ENCODE assay signal across 8 cellular contexts in genomic region chr15:21656798-21657397, GRCh38.
DNase-seq lines count a peak whose midpoint lies in the region; ATAC-seq, FAIRE-seq and TF ChIP-seq lines count a peak whose summit lies in the region.
"Not testable (repeated sequence)": the region's sequence is repeated elsewhere in the genome, so short reads cannot be mapped to it uniquely, and the experiment has no call there.

No MANE protein-coding gene starts in this region.

- not testable (repeated sequence) for H3K9me3 Mint-ChIP-seq in natural killer cell treated with Interleukin-12 subunit alpha and Interleukin-12 subunit beta and Interleukin-15 and Interleukin-18, amount 100 ng/mL, for 72 hours

- not testable (repeated sequence) for H3K27ac ChIP-seq in Panc1 (ENCODE audit: low read length); GM12878 (ENCODE audit: control insufficient read depth, insufficient read depth)

- TF ChIP-seq CTCF in Panc1 (IDR thresholded peaks at IDR 0.05); GM12878 (IDR thresholded peaks at IDR 0.05 in 2 of 3, conservative IDR thresholded peaks at IDR 0.05 in 1 of 3; ENCODE audit: control insufficient read depth in 2 of 3, extremely low read depth in 1 of 3, insufficient read depth in 1 of 3, low read depth in 3 of 3, low read length in 3 of 3): not testable (repeated sequence)

- not testable (repeated sequence) for TF ChIP-seq RAD21 in GM12878 (IDR thresholded peaks at IDR 0.05; ENCODE audit: insufficient read depth, low read depth, low read length)

- intact Hi-C loops in Panc1 (cut with micrococcal nuclease; ENCODE audit: unreplicated experiment); GM12878 (cut with micrococcal nuclease; ENCODE audit: unreplicated experiment): not testable (repeated sequence)

- in situ Hi-C loops in Panc1 (cut with HindIII; ENCODE audit: low pct_unique_long_range_greater_than_20kb, low sequenced_read_pairs); GM12878 (cut with MboI): not testable (repeated sequence)

- not testable (repeated sequence) for BruUV-seq in Panc1 (replicated peaks; lab: Mats Ljungman, UMichigan); GM12878 (replicated peaks; lab: Mats Ljungman, UMichigan)

- H3K27me3 ChIP-seq in Panc1 (ENCODE audit: control insufficient read depth, insufficient read depth, low read length); GM12878 (replicated peaks in 1 of 2; ENCODE audit: control insufficient read depth in 2 of 2, insufficient read depth in 2 of 2, low read length in 1 of 2): not testable (repeated sequence)

- RAD21 ChIA-PET in GM12878 (lab: Charles Lee; ENCODE audit: unreplicated experiment), result not testable (repeated sequence)

- not testable (repeated sequence) for H3K27me3 Mint-ChIP-seq in natural killer cell treated with Interleukin-12 subunit alpha and Interleukin-12 subunit beta and Interleukin-15 and Interleukin-18, amount 100 ng/mL, for 72 hours

- not testable (repeated sequence) for H3K4me1 Mint-ChIP-seq in natural killer cell treated with Interleukin-12 subunit alpha and Interleukin-12 subunit beta and Interleukin-15 and Interleukin-18, amount 100 ng/mL, for 72 hours (ENCODE audit: low read depth in 2 of 2)

- POLR2A ChIA-PET in Panc1 (lab: Charles Lee); GM12878 (lab: Charles Lee): not testable (repeated sequence)

- CTCF ChIA-PET in Panc1 (lab: Charles Lee); GM12878 (lab: Yijun Ruan, JAX): not testable (repeated sequence)

- not testable (repeated sequence) for H2AFZ ChIP-seq in GM12878 (ENCODE audit: control insufficient read depth, low read depth, low read length)

- H3K9ac ChIP-seq in GM12878 (ENCODE audit: control insufficient read depth, insufficient read depth, low read length), result not testable (repeated sequence)

- no CpG with 5 or more reads among the region's 17 CpGs for WGBS in GM12878 (ENCODE audit: insufficient coverage, insufficient replicate concordance, low lambda C conversion rate, missing lambda C conversion rate)

- H3K36me3 Mint-ChIP-seq in natural killer cell treated with Interleukin-12 subunit alpha and Interleukin-12 subunit beta and Interleukin-15 and Interleukin-18, amount 100 ng/mL, for 72 hours, result not testable (repeated sequence)

- H3K9me3 ChIP-seq in Panc1 (ENCODE audit: control insufficient read depth, insufficient read depth, low read depth, low read length); GM12878 (replicated peaks; ENCODE audit: control insufficient read depth, insufficient read depth, low read length): not testable (repeated sequence)

- not testable (repeated sequence) for FAIRE-seq in GM12878 (lab: Jason Lieb, UNC)

- not testable (repeated sequence) for DNase-seq in Panc1 (ENCODE audit: low read depth, low spot score); GM12878 (ENCODE audit: low read depth, low spot score); natural killer cell treated with Interleukin-12 subunit alpha and Interleukin-12 subunit beta and Interleukin-15 and Interleukin-18, amount 100 ng/mL, for 72 hours (ENCODE audit: low spot score)

- ATAC-seq in GM18511 (IDR thresholded peaks at IDR 0.05; ENCODE audit: unreplicated experiment) (peak; percentile 94), GM19372 (IDR thresholded peaks at IDR 0.05; ENCODE audit: low read depth, unreplicated experiment) (peak; percentile 86), GM21576 (IDR thresholded peaks at IDR 0.05; ENCODE audit: unreplicated experiment) (peak; percentile 91), HG02884 (IDR thresholded peaks at IDR 0.05; ENCODE audit: unreplicated experiment) (peak; percentile 78), HG03159 (IDR thresholded peaks at IDR 0.05; ENCODE audit: unreplicated experiment) (peak; percentile 91), Panc1 (peak; percentile 95), GM12878 (peak; percentile 89)
- peak; percentile 56 to 72 for ATAC-seq in natural killer cell treated with Interleukin-12 subunit alpha and Interleukin-12 subunit beta and Interleukin-15 and Interleukin-18, amount 100 ng/mL, for 72 hours

- not testable (repeated sequence) for H4K20me1 ChIP-seq in GM12878 (ENCODE audit: control insufficient read depth, insufficient read depth)

- H3K4me2 ChIP-seq in GM12878 (ENCODE audit: control insufficient read depth, insufficient read depth), result not testable (repeated sequence)

- TF ChIP-seq POLR2A in GM12878 (IDR thresholded peaks at IDR 0.05; ENCODE audit: low read depth, low read length), result not testable (repeated sequence)

- not testable (repeated sequence) for H3K27ac Mint-ChIP-seq in natural killer cell treated with Interleukin-12 subunit alpha and Interleukin-12 subunit beta and Interleukin-15 and Interleukin-18, amount 100 ng/mL, for 72 hours

- SMC1A ChIA-PET in GM12878 (lab: Charles Lee; ENCODE audit: uncharacterized antibody, unreplicated experiment), result not testable (repeated sequence)

- not testable (repeated sequence) for H3K79me2 ChIP-seq in GM12878 (ENCODE audit: control insufficient read depth, insufficient read depth, low read length)

- TF ChIP-seq EP300 in GM12878 (IDR thresholded peaks at IDR 0.05; ENCODE audit: borderline replicate concordance in 1 of 2, control insufficient read depth in 1 of 2, low read depth in 2 of 2, low read length in 2 of 2), result not testable (repeated sequence)

- H3K36me3 ChIP-seq in Panc1 (ENCODE audit: control insufficient read depth, insufficient read depth, low read length); GM12878 (ENCODE audit: control insufficient read depth in 2 of 2, insufficient read depth in 2 of 2, low read length in 1 of 2): not testable (repeated sequence)

- not testable (repeated sequence) for H3K4me3 Mint-ChIP-seq in natural killer cell treated with Interleukin-12 subunit alpha and Interleukin-12 subunit beta and Interleukin-15 and Interleukin-18, amount 100 ng/mL, for 72 hours

- not testable (repeated sequence) for H3K4me3 ChIP-seq in Panc1 (ENCODE audit: low read depth in 2 of 2, low read length in 2 of 2); GM12878

- not testable (repeated sequence) for H3K4me1 ChIP-seq in Panc1 (ENCODE audit: control insufficient read depth, insufficient read depth, low read length); GM12878 (ENCODE audit: control insufficient read depth, insufficient read depth, low read length)
